Comparison of ENCODE assay signal across 8 cellular contexts in genomic region chr13:27171244-27171829, GRCh38. TPM values are rescaled to one million over a fixed set of nuclear protein-coding genes. Genes with fewer than 3 reads are reported as not detected.
DNase-seq lines count a peak whose midpoint lies in the region; ATAC-seq and TF ChIP-seq lines count a peak whose summit lies in the region.

USP12 (minus strand) TSS chr13:27171811; CDS start chr13:27171639, 172 bp downstream.

- in situ Hi-C loops in Panc1 (cut with HindIII; ENCODE audit: low pct_unique_long_range_greater_than_20kb, low sequenced_read_pairs) = no loop called here

- H3K27me3 ChIP-seq in Panc1 (ENCODE audit: control insufficient read depth, insufficient read depth, low read length) (no peaks in the 10 kb centered on the region), adrenal gland (no peaks in the 10 kb centered on the region), skeletal muscle tissue (ENCODE audit: control insufficient read depth in 3 of 3, insufficient read depth in 3 of 3, low read length in 3 of 3) (no peaks in the 10 kb centered on the region)

- H3K4me3 ChIP-seq in Panc1 (ENCODE audit: low read depth in 2 of 2, low read length in 2 of 2) (peak within 1 kb of the TSS; percentile 70 to 92), adrenal gland (peak within 1 kb of the TSS; percentile 33 to 100 (median 84)), skeletal muscle tissue (ENCODE audit: low read length in 3 of 3) (peak within 1 kb of the TSS; percentile 75 to 94 (median 78))

- no peaks in the 10 kb centered on the region; the same call in 1 of the 2 replicates for H3K36me3 ChIP-seq in Panc1 (ENCODE audit: control insufficient read depth, insufficient read depth, low read length)
- H3K36me3 ChIP-seq in adrenal gland (replicated peaks in 1 of 2) = no peaks in the 10 kb centered on the region
- H3K36me3 ChIP-seq in skeletal muscle tissue (ENCODE audit: control insufficient read depth in 3 of 3, insufficient read depth in 3 of 3, low read length in 3 of 3) = no peaks in the 10 kb centered on the region

- POLR2A ChIA-PET in Panc1 (lab: Charles Lee) = no interaction called here

- CTCF ChIA-PET in Panc1 (lab: Charles Lee) = no interaction called here

- no TSS peak for BruUV-seq in Panc1 (replicated peaks; lab: Mats Ljungman, UMichigan)

- intact Hi-C loops in Panc1 (cut with micrococcal nuclease; ENCODE audit: unreplicated experiment) = loop anchor here (5.0 kb wide), 1 partner anchor 181 kb away; no protein-coding TSS in a partner anchor
- intact Hi-C loops in adrenal gland (cut with DNase I) = loop anchor here in 1 of 2 donors (5.0 to 10.0 kb wide), 2 partner anchors 73 to 184 kb away; no protein-coding TSS in a partner anchor

- WGBS in adrenal gland, 4 donors = 0% methylated on average over 3 to 88 of the region's 88 CpGs; no CpG with 5 or more reads in 1 of the 4 donors

- H3K9me3 ChIP-seq in Panc1 (ENCODE audit: control insufficient read depth, insufficient read depth, low read depth, low read length) (no peaks in the 10 kb centered on the region), adrenal gland (replicated peaks in 1 of 3) (no peaks in the 10 kb centered on the region), skeletal muscle tissue (ENCODE audit: control insufficient read depth in 3 of 3, low read length in 3 of 3) (no peaks in the 10 kb centered on the region)

- H3K9ac ChIP-seq in skeletal muscle tissue (ENCODE audit: low read depth in 1 of 3, low read length in 3 of 3) = peak within 1 kb of the TSS; percentile 78 to 85 (median 80)

- H3K27ac ChIP-seq in Panc1 (ENCODE audit: low read length) (peak within 1 kb of the TSS; percentile 93), adrenal gland (peak within 1 kb of the TSS; percentile 72 to 96 (median 90)), skeletal muscle tissue (ENCODE audit: low read depth, low read length) (peak within 1 kb of the TSS; percentile 84)

- DNase-seq in NK-92 treated with Interleukin-12 subunit alpha and Interleukin-12 subunit beta, amount 100 ng/mL, for 24 hours (lab: John Stamatoyannopoulos, UW) = peak; percentile 44
- DNase-seq in NK-92 (lab: John Stamatoyannopoulos, UW; ENCODE audit: unreplicated experiment) (no peak), Panc1 (ENCODE audit: low read depth, low spot score) (no peak), adrenal gland (peak in 2 of 7 donors; percentile 48 to 58), hypothalamus (lab: John Stamatoyannopoulos, UW) (peak in 26 of 51 donors; percentile 23 to 68 (median 48)), NCI-H2029 (lab: John Stamatoyannopoulos, UW) (no peak)

- peaks cover 34% of the 10 kb centered on the region for H3K4me1 ChIP-seq in Panc1 (ENCODE audit: control insufficient read depth, insufficient read depth, low read length)
- H3K4me1 ChIP-seq in adrenal gland (replicated peaks in 1 of 2) = peaks cover 0 to 31% of the 10 kb centered on the region in 2 donors
- H3K4me1 ChIP-seq in skeletal muscle tissue (ENCODE audit: control insufficient read depth in 3 of 3, insufficient read depth in 3 of 3, low read length in 3 of 3) = peaks cover 14 to 29% (median 26%) of the 10 kb centered on the region in 3 donors

- ATAC-seq in HG02759 (IDR thresholded peaks at IDR 0.05; ENCODE audit: unreplicated experiment) (peak; percentile 26), Panc1 (peak; percentile 4)

- TF ChIP-seq POLR2A in adrenal gland (IDR thresholded peaks at IDR 0.05) = peak; percentile 49 to 62

- TF ChIP-seq CTCF in Panc1 (IDR thresholded peaks at IDR 0.05) (peak; percentile 24; the same call in 1 of the 2 replicates), adrenal gland (IDR thresholded peaks at IDR 0.05) (no peak)

RNA-seq across cellular contexts. Expression of gene USP12, which starts in this region (rescaled TPM):
- total RNA-seq in Panc1 (2021; ENCODE audit: unreplicated experiment) = 82.0 TPM
- 36.1 TPM for polyA plus RNA-seq in Panc1 (2012; ENCODE audit: insufficient read length)
- total RNA-seq in adrenal gland = 10 to 100 TPM in 6 of 8 donors, 1 to 10 TPM in 2; 4.6 to 20.0 (median 13.3) TPM
- 10 to 100 TPM in 1 of 3 donors, 1 to 10 TPM in 2; 5.1 to 20.3 (median 7.5) TPM for polyA plus RNA-seq in adrenal gland
- 22.4 TPM for total RNA-seq in skeletal muscle tissue

Comparison
In these comparisons a context has a peak if more than half of its experiments do, and no peak if none do; other contexts are left out.
1. DNase-seq: peak in NK-92 treated with Interleukin-12 subunit alpha and Interleukin-12 subunit beta, amount 100 ng/mL, for 24 hours (single experiment) and hypothalamus (26 of 51); none in NK-92 (single experiment), Panc1 (single experiment) and NCI-H2029 (single experiment).
2. Peak in every context shown above with its lines, with median percentiles within 50 percentile points of each other: H3K27ac ChIP-seq and H3K4me3 ChIP-seq.